In the genomic region with DNA sequence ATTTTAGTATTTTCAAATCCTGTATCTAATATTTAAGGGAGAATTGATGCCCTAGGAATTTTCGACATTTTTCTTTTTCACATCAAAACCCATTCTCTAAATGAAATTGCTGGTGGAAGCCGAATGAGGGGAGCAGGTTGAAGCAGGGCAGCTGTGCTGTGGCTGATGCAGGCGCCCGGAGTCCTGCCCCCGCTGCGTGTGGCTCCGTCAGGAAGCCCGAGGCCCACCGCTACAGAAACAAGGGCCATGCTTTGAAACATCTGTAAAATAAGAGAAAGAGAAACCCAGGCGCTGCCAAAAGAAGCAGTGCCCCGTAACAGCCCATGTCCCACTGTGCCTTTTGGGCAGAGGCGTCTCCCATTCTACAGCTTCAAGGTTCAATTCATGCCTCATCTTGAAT, we compare ENCODE assay signal across 24 cellular contexts. TPM values are rescaled to one million over a fixed set of nuclear protein-coding genes. Genes with fewer than 3 reads are reported as not detected.
DNase-seq lines count a peak whose midpoint lies in the region; ATAC-seq, FAIRE-seq and TF ChIP-seq lines count a peak whose summit lies in the region.
"Had no signal": no experiment of that assay in that cellular context is flagged by ENCODE, and none has a peak within 500 bp of the region (broad histone marks: within the 10 kb centered on the region; RNA-seq: fewer than 3 reads in every experiment).

No MANE protein-coding gene starts in this region.

- intact Hi-C loops in natural killer cell (cut with micrococcal nuclease): no loop called here
- intact Hi-C loops in activated B cell treated with CpG ODN at 0.5 μM for 24 hours (cut with micrococcal nuclease): no loop called here
- intact Hi-C loops in psoas muscle (cut with DNase I): loop anchor here in 1 of 2 donors (5.0 kb wide), 1 partner anchor 40 kb away; the partner anchor contains the start of gene TENT5C

- peaks cover 27% of the 10 kb centered on the region for H3K4me1 ChIP-seq in psoas muscle
- H3K4me1 ChIP-seq: A549 had no signal

- H3K27me3 ChIP-seq in psoas muscle (ENCODE audit: insufficient read depth in 3 of 3, low read length in 2 of 3): no peaks in the 10 kb centered on the region
- H3K27me3 ChIP-seq: BLaER1 treated with 17β-estradiol and CSF1 and Interleukin-3, amounts not matched to agents 10 nM and 100 nM had no signal

- DNase-seq in natural killer cell treated with Interleukin-12 subunit alpha and Interleukin-12 subunit beta and Interleukin-15 and Interleukin-18, amount 100 ng/mL, for 72 hours (ENCODE audit: low spot score): peak; percentile 51
- DNase-seq in natural killer cell (no peak), activated B cell treated with CpG ODN at 0.5 μM for 24 hours (peak; percentile 2), psoas muscle (no peak), GM12891 (ENCODE audit: insufficient read length, low spot score) (no peak), GM13977 (ENCODE audit: low spot score) (no peak)
- DNase-seq: AML-193; CD4-positive, alpha-beta memory T cell; CD4-positive, CD25-positive, alpha-beta regulatory T cell; CD8-positive, alpha-beta memory T cell; COR-L47; DMS 273 treated with DMSO at 0.1 percent for 48 hours; DMS153; DMS53; DMS79; GDM1 had no signal

- no peak overlapping the region for H3K4me3 ChIP-seq in psoas muscle
- H3K4me3 ChIP-seq: A549; BLaER1 treated with 17β-estradiol and CSF1 and Interleukin-3, amounts not matched to agents 10 nM and 100 nM; GM12878 had no signal

- no peak for TF ChIP-seq POLR2A in GM12891 (IDR thresholded peaks at IDR 0.05; ENCODE audit: low read depth, low read length)

- no peaks in the 10 kb centered on the region for H3K36me3 Mint-ChIP-seq in natural killer cell treated with Interleukin-12 subunit alpha and Interleukin-12 subunit beta and Interleukin-15 and Interleukin-18, amount 100 ng/mL, for 72 hours
- H3K36me3 Mint-ChIP-seq in natural killer cell (no peaks in the 10 kb centered on the region), activated B cell treated with CpG ODN at 0.5 μM for 24 hours (ENCODE audit: low read depth) (no peaks in the 10 kb centered on the region)
- H3K36me3 Mint-ChIP-seq: CD4-positive, alpha-beta memory T cell; CD8-positive, alpha-beta memory T cell had no signal

- H3K27ac ChIP-seq in psoas muscle: peak overlapping the region; percentile 82
- H3K27ac ChIP-seq: 22Rv1; A549; BLaER1 treated with 17β-estradiol and CSF1 and Interleukin-3, amounts not matched to agents 10 nM and 100 nM; C4-2B had no signal

- FAIRE-seq in GM12891 (lab: Jason Lieb, UNC): no peak
- FAIRE-seq: A549, GM12878, GM18507 had no signal

- WGBS in psoas muscle, 3 donors: 89 to 94% (median 90%) methylated on average over 12 of the region's 12 CpGs

- POLR2A ChIA-PET in activated B cell treated with CpG ODN at 0.5 μM for 24 hours (lab: Charles Lee): interaction anchor here (38.9 kb wide), 1 partner anchor 22 kb away, joined by 1269 read pairs; the partner anchor contains the start of gene TENT5C

- H3K4me3 Mint-ChIP-seq in natural killer cell treated with Interleukin-12 subunit alpha and Interleukin-12 subunit beta and Interleukin-15 and Interleukin-18, amount 100 ng/mL, for 72 hours: no peak overlapping the region
- H3K4me3 Mint-ChIP-seq in natural killer cell: no peak overlapping the region
- no peak overlapping the region for H3K4me3 Mint-ChIP-seq in activated B cell treated with CpG ODN at 0.5 μM for 24 hours
- H3K4me3 Mint-ChIP-seq: B cell; CD4-positive, alpha-beta memory T cell; CD8-positive, alpha-beta memory T cell had no signal

- no peaks in the 10 kb centered on the region for H3K9me3 ChIP-seq in psoas muscle
- H3K9me3 ChIP-seq: A549; BLaER1 treated with 17β-estradiol and CSF1 and Interleukin-3, amounts not matched to agents 10 nM and 100 nM had no signal

- H3K36me3 ChIP-seq in psoas muscle (ENCODE audit: insufficient read depth in 1 of 2, low read depth in 1 of 2): no peaks in the 10 kb centered on the region
- H3K36me3 ChIP-seq: BLaER1 treated with 17β-estradiol and CSF1 and Interleukin-3, amounts not matched to agents 10 nM and 100 nM had no signal

- peaks cover 0 to 24% of the 10 kb centered on the region in 2 donors for H3K27me3 Mint-ChIP-seq in natural killer cell treated with Interleukin-12 subunit alpha and Interleukin-12 subunit beta and Interleukin-15 and Interleukin-18, amount 100 ng/mL, for 72 hours
- peaks cover 42 to 49% of the 10 kb centered on the region in 2 donors for H3K27me3 Mint-ChIP-seq in natural killer cell (ENCODE audit: low read depth in 2 of 2)
- no peaks in the 10 kb centered on the region for H3K27me3 Mint-ChIP-seq in activated B cell treated with CpG ODN at 0.5 μM for 24 hours
- H3K27me3 Mint-ChIP-seq: B cell; CD4-positive, CD25-positive, alpha-beta regulatory T cell had no signal

- ATAC-seq in natural killer cell treated with Interleukin-12 subunit alpha and Interleukin-12 subunit beta and Interleukin-15 and Interleukin-18, amount 100 ng/mL, for 72 hours: no peak
- ATAC-seq in natural killer cell: no peak
- ATAC-seq in activated B cell treated with CpG ODN at 0.5 μM for 24 hours (ENCODE audit: low read depth): no peak
- no peak for ATAC-seq in psoas muscle
- ATAC-seq in HG03095 (IDR thresholded peaks at IDR 0.05; ENCODE audit: unreplicated experiment): no peak
- ATAC-seq: A549, GM12878 had no signal

- CTCF ChIA-PET in activated B cell treated with CpG ODN at 0.5 μM for 24 hours (lab: Charles Lee): interaction anchor here (1.1 to 1.7 kb wide), 2 partner anchors 9 to 28 kb away, joined by 5 to 6 read pairs; no protein-coding TSS in a partner anchor

- no peak overlapping the region for H3K27ac Mint-ChIP-seq in natural killer cell treated with Interleukin-12 subunit alpha and Interleukin-12 subunit beta and Interleukin-15 and Interleukin-18, amount 100 ng/mL, for 72 hours
- H3K27ac Mint-ChIP-seq in natural killer cell (no peak overlapping the region), activated B cell treated with CpG ODN at 0.5 μM for 24 hours (no peak overlapping the region)
- H3K27ac Mint-ChIP-seq: B cell; CD4-positive, alpha-beta memory T cell; CD4-positive, CD25-positive, alpha-beta regulatory T cell had no signal

- peaks cover 21 to 30% of the 10 kb centered on the region in 2 donors for H3K4me1 Mint-ChIP-seq in natural killer cell treated with Interleukin-12 subunit alpha and Interleukin-12 subunit beta and Interleukin-15 and Interleukin-18, amount 100 ng/mL, for 72 hours (ENCODE audit: low read depth in 2 of 2)
- H3K4me1 Mint-ChIP-seq in natural killer cell: peaks cover 29 to 30% of the 10 kb centered on the region in 2 donors
- H3K4me1 Mint-ChIP-seq in activated B cell treated with CpG ODN at 0.5 μM for 24 hours: peaks cover 33% of the 10 kb centered on the region

- TF ChIP-seq CTCF in natural killer cell (IDR thresholded peaks at IDR 0.05) (no peak), activated B cell treated with CpG ODN at 0.5 μM for 24 hours (IDR thresholded peaks at IDR 0.05) (no peak), psoas muscle (IDR thresholded peaks at IDR 0.05) (no peak), GM13977 (IDR thresholded peaks at IDR 0.05; ENCODE audit: extremely low read depth, insufficient read depth, missing control alignments) (no peak)

- in situ Hi-C loops in GM13977 (cut with MboI; ENCODE audit: low pct_unique_long_range_greater_than_20kb, low sequenced_read_pairs, unreplicated experiment): no loop called here

- H3K9me3 Mint-ChIP-seq in natural killer cell treated with Interleukin-12 subunit alpha and Interleukin-12 subunit beta and Interleukin-15 and Interleukin-18, amount 100 ng/mL, for 72 hours: no peaks in the 10 kb centered on the region
- no peaks in the 10 kb centered on the region for H3K9me3 Mint-ChIP-seq in natural killer cell
- no peaks in the 10 kb centered on the region for H3K9me3 Mint-ChIP-seq in activated B cell treated with CpG ODN at 0.5 μM for 24 hours
- H3K9me3 Mint-ChIP-seq: CD4-positive, alpha-beta memory T cell; CD4-positive, CD25-positive, alpha-beta regulatory T cell; CD8-positive, alpha-beta memory T cell had no signal

TF ChIP-seq in GM12891, 5 proteins besides CTCF, POLR2A, EP300 and RAD21:
- TF ChIP-seq POLR2AphosphoS5 (IDR thresholded peaks at IDR 0.05; ENCODE audit: low read depth, low read length): no peak

RNA-seq across cellular contexts. Expression of gene TENT5C, which starts 41.1 kb away (rescaled TPM):
- 10 to 100 TPM; 75.1 to 86.2 TPM for total RNA-seq in natural killer cell treated with Interleukin-12 subunit alpha and Interleukin-12 subunit beta and Interleukin-15 and Interleukin-18, amount 100 ng/mL, for 72 hours
- 100 to 1,000 TPM in 1 of 3 donors, 10 to 100 TPM in 2; 80.6 to 109 (median 90.9) TPM for total RNA-seq in natural killer cell
- total RNA-seq in activated B cell treated with CpG ODN at 0.5 μM for 24 hours: 56.2 and 59.3 TPM in 2 replicates
- total RNA-seq in psoas muscle: 10 to 100 TPM in 3 of 4 donors, 1 to 10 TPM in 1; 3.1 to 31.4 (median 15.9) TPM
- 1 to 10 TPM; 1.5 to 9.7 (median 2.7) TPM for polyA plus RNA-seq in psoas muscle
- polyA plus RNA-seq in GM12891 (2012; ENCODE audit: low read depth, missing spikeins): 0.87 TPM

Comparison
In these comparisons a context has a peak if more than half of its experiments do, and no peak if none do; other contexts are left out.
1. DNase-seq: peak in natural killer cell treated with Interleukin-12 subunit alpha and Interleukin-12 subunit beta and Interleukin-15 and Interleukin-18, amount 100 ng/mL, for 72 hours (single experiment) and activated B cell treated with CpG ODN at 0.5 μM for 24 hours (single experiment); none in natural killer cell (single experiment), psoas muscle (0 of 2), GM12891 (single experiment) and GM13977 (single experiment).